12 cellular contexts compared by ENCODE assay signal in genomic region chr4:74109894-74110605, GRCh38. TPM values are rescaled to one million over a fixed set of nuclear protein-coding genes. Genes with fewer than 3 reads are reported as not detected.
DNase-seq lines count a peak whose midpoint lies in the region; ATAC-seq, FAIRE-seq and TF ChIP-seq lines count a peak whose summit lies in the region.
"Had no signal": no experiment of that assay in that cellular context is flagged by ENCODE, and none has a peak within 500 bp of the region (broad histone marks: within the 10 kb centered on the region; RNA-seq: fewer than 3 reads in every experiment).

No MANE protein-coding gene starts in this region.

- H3K23ac ChIP-seq in mesenchymal stem cell (ENCODE audit: low read length in 2 of 2) = no peak overlapping the region

- 70% methylated on average over 6 of the region's 6 CpGs for WGBS in liver
- 27% methylated on average over 6 of the region's 6 CpGs for WGBS in HepG2 (ENCODE audit: low lambda C conversion rate)
- 21% methylated on average over 4 of the region's 6 CpGs for WGBS in mesenchymal stem cell
- WGBS in aorta, 2 donors = 77 to 80% methylated on average over 6 of the region's 6 CpGs

- no peak overlapping the region for H2BK15ac ChIP-seq in mesenchymal stem cell (ENCODE audit: low read depth, poor library complexity, severe bottlenecking)

- no peaks in the 10 kb centered on the region for H3K79me2 ChIP-seq in HepG2 (ENCODE audit: insufficient read depth, low read length)

- BruUV-seq in HepG2 (replicated peaks; lab: Mats Ljungman, UMichigan) = no TSS peak

- in situ Hi-C loops in HepG2 (cut with HindIII; ENCODE audit: extremely low pct_ligation_motif_present, low pct_unique_long_range_greater_than_20kb) = no loop called here

- H2AK5ac ChIP-seq in mesenchymal stem cell (ENCODE audit: low read length, severe bottlenecking) = peak overlapping the region; percentile 5

- TF ChIP-seq EP300 in HepG2 (IDR thresholded peaks at IDR 0.05; ENCODE audit: low read depth in 2 of 2, low read length in 2 of 2) (no peak), HepG2 (CRISPR knock-in tag; IDR thresholded peaks at IDR 0.05; ENCODE audit: borderline replicate concordance) (no peak)

- H2BK120ac ChIP-seq in mesenchymal stem cell (ENCODE audit: low read depth, low read length) = peak overlapping the region; percentile 82

- DNase-seq in HepG2 (ENCODE audit: low spot score) (no peak), bronchial epithelial cell (ENCODE audit: low read depth) (peak; percentile 94), mesenchymal stem cell (peak; percentile 88), aorta (no peak), pons (ENCODE audit: low spot score) (no peak), hippocampal formation (lab: John Stamatoyannopoulos, UW) (no peak)
- DNase-seq in stimulated activated CD4-positive, alpha-beta T cell treated with anti-CD3 and anti-CD28 coated beads, Interleukin-4, amount 100 ng/mL, for 1 hour = no peak
- DNase-seq: activated CD8-positive, alpha-beta memory T cell treated with anti-CD3 and anti-CD28 coated beads, Interleukin-2, amount 50 U/mL, for 48 hours; SHP77 treated with DMSO at 0.1 percent for 48 hours; stimulated activated naive CD4-positive, alpha-beta T cell treated with Interleukin-2 at 50 U/mL for 16 hours had no signal

- FAIRE-seq in HepG2 (lab: Jason Lieb, UNC) = no peak
- no peak for FAIRE-seq in bronchial epithelial cell (lab: Jason Lieb, UNC)

- H4K8ac ChIP-seq in mesenchymal stem cell (ENCODE audit: low read length) = peak overlapping the region; percentile 27

- H3K27ac ChIP-seq in liver (ENCODE audit: low read depth in 1 of 2, low read length in 2 of 2) (peak overlapping the region; percentile 53 to 55), HepG2 (ENCODE audit: extremely low read length, insufficient read depth, low read length) (no peak overlapping the region), mesenchymal stem cell (ENCODE audit: low read length, poor library complexity, severe bottlenecking) (peak overlapping the region; percentile 100), aorta (ENCODE audit: low read depth in 1 of 2, low read length in 2 of 2) (peak overlapping the region; percentile 60 to 90)
- H3K27ac ChIP-seq: BLaER1 had no signal

- POLR2A ChIA-PET in HepG2 (lab: Yijun Ruan, JAX) = no interaction called here

- H3K4ac ChIP-seq in mesenchymal stem cell (ENCODE audit: low read depth in 1 of 2, low read length in 2 of 2) = peak overlapping the region in 1 of 2 experiments; percentile 54

- TF ChIP-seq CTCF in liver (IDR thresholded peaks at IDR 0.05; ENCODE audit: low read depth, low read length, missing input control) (no peak), HepG2 (CRISPR knock-in tag; IDR thresholded peaks at IDR 0.05) (no peak), bronchial epithelial cell (IDR thresholded peaks at IDR 0.05; ENCODE audit: insufficient read depth, low read length, severe bottlenecking) (no peak)

- no peaks in the 10 kb centered on the region for H4K20me1 ChIP-seq in HepG2 (ENCODE audit: insufficient read depth, low read length)
- H4K20me1 ChIP-seq: BLaER1 had no signal

- no peak overlapping the region for H3K14ac ChIP-seq in mesenchymal stem cell (ENCODE audit: low read length in 2 of 2)

- H3K9me3 ChIP-seq in liver (ENCODE audit: control insufficient read depth in 4 of 4, low read length in 3 of 4) (no peaks in the 10 kb centered on the region), HepG2 (ENCODE audit: low read length) (no peaks in the 10 kb centered on the region), mesenchymal stem cell (ENCODE audit: control insufficient read depth, low read length) (no peaks in the 10 kb centered on the region), aorta (ENCODE audit: control insufficient read depth, low read length) (no peaks in the 10 kb centered on the region)
- H3K9me3 ChIP-seq: BLaER1 had no signal

- no peaks in the 10 kb centered on the region for H3K36me3 ChIP-seq in liver (ENCODE audit: control insufficient read depth in 4 of 4, insufficient read depth in 3 of 4, low read depth in 1 of 4, low read length in 3 of 4)
- H3K36me3 ChIP-seq in HepG2 (replicated peaks in 1 of 2; ENCODE audit: control insufficient read depth in 1 of 2, insufficient read depth in 2 of 2, low read length in 2 of 2) = no peaks in the 10 kb centered on the region
- H3K36me3 ChIP-seq in bronchial epithelial cell (ENCODE audit: control insufficient read depth, insufficient read depth, low read length) = no peaks in the 10 kb centered on the region
- no peaks in the 10 kb centered on the region for H3K36me3 ChIP-seq in mesenchymal stem cell (ENCODE audit: control insufficient read depth in 1 of 2, insufficient read depth in 2 of 2, low read depth in 1 of 2, low read length in 2 of 2)
- H3K36me3 ChIP-seq in aorta (ENCODE audit: control insufficient read depth in 1 of 2, insufficient read depth in 2 of 2, low read length in 1 of 2) = no peaks in the 10 kb centered on the region
- H3K36me3 ChIP-seq: BLaER1 had no signal

- H3K4me3 ChIP-seq in liver (ENCODE audit: low read depth in 1 of 3, low read length in 3 of 3) = no peak overlapping the region
- H3K4me3 ChIP-seq in HepG2 (replicated peaks in 1 of 3; ENCODE audit: insufficient read depth in 1 of 3, low read depth in 2 of 3, low read length in 3 of 3) = no peak overlapping the region
- H3K4me3 ChIP-seq in bronchial epithelial cell (ENCODE audit: low read depth, low read length) = no peak overlapping the region
- H3K4me3 ChIP-seq in mesenchymal stem cell (ENCODE audit: insufficient read depth in 1 of 2, low read depth in 1 of 2, low read length in 2 of 2) = peak overlapping the region in 1 of 2 experiments; percentile 29
- no peak overlapping the region for H3K4me3 ChIP-seq in aorta (ENCODE audit: low read length in 2 of 2)
- H3K4me3 ChIP-seq: BLaER1 had no signal

- H4K91ac ChIP-seq in mesenchymal stem cell (ENCODE audit: low read length) = no peak overlapping the region

- H3K4me1 ChIP-seq in liver (ENCODE audit: control insufficient read depth in 4 of 4, insufficient read depth in 4 of 4, low read length in 3 of 4) = peaks cover 15 to 35% (median 23%) of the 10 kb centered on the region in 4 donors
- peaks cover 10% of the 10 kb centered on the region; the same call in 1 of the 2 replicates for H3K4me1 ChIP-seq in HepG2 (ENCODE audit: insufficient read depth, low read length)
- peaks cover 6% of the 10 kb centered on the region for H3K4me1 ChIP-seq in mesenchymal stem cell (ENCODE audit: control insufficient read depth, insufficient read depth, low read depth, low read length)
- peaks cover 5 to 7% of the 10 kb centered on the region in 2 donors for H3K4me1 ChIP-seq in aorta (ENCODE audit: control insufficient read depth in 1 of 2, insufficient read depth in 2 of 2, low read length in 2 of 2)
- H3K4me1 ChIP-seq: BLaER1 had no signal

- ATAC-seq in HepG2 = no peak
- ATAC-seq in aorta (ENCODE audit: low FRiP score) = peak; percentile 42

- H3K27me3 ChIP-seq in liver (ENCODE audit: control insufficient read depth in 4 of 4, insufficient read depth in 4 of 4, low read length in 3 of 4) (no peaks in the 10 kb centered on the region), HepG2 (ENCODE audit: control insufficient read depth in 1 of 2, insufficient read depth in 2 of 2, low read length in 2 of 2) (no peaks in the 10 kb centered on the region), bronchial epithelial cell (ENCODE audit: control insufficient read depth, insufficient read depth, low read length) (no peaks in the 10 kb centered on the region), mesenchymal stem cell (ENCODE audit: control insufficient read depth in 1 of 2, insufficient read depth in 1 of 2, low read length in 2 of 2) (no peaks in the 10 kb centered on the region), aorta (ENCODE audit: control insufficient read depth in 1 of 2, insufficient read depth in 2 of 2, low read length in 1 of 2) (no peaks in the 10 kb centered on the region)
- H3K27me3 ChIP-seq: BLaER1 had no signal

- TF ChIP-seq RAD21 in liver (IDR thresholded peaks at IDR 0.05) (no peak), HepG2 (CRISPR knock-in tag; IDR thresholded peaks at IDR 0.05) (no peak)

- intact Hi-C loops in HepG2 (cut with micrococcal nuclease; ENCODE audit: unreplicated experiment) (no loop called here), aorta (cut with DNase I) (loop anchor here in 1 of 2 donors (10.0 kb wide), 1 partner anchor 405 kb away; no protein-coding TSS in a partner anchor)

- TF ChIP-seq POLR2A in HepG2 (IDR thresholded peaks at IDR 0.05; ENCODE audit: insufficient read depth in 1 of 2, low read depth in 2 of 2, low read length in 2 of 2) = no peak

- H3K9ac ChIP-seq in liver (ENCODE audit: low read depth in 1 of 2, low read length in 2 of 2) (no peak overlapping the region), HepG2 (ENCODE audit: insufficient read depth, low read depth, low read length) (no peak overlapping the region), mesenchymal stem cell (ENCODE audit: low read length) (peak overlapping the region; percentile 85)
- H3K9ac ChIP-seq: BLaER1 had no signal

- H2BK5ac ChIP-seq in mesenchymal stem cell (ENCODE audit: low read depth, low read length, poor library complexity, severe bottlenecking) = peak overlapping the region; percentile 77

- H2AFZ ChIP-seq in HepG2 (ENCODE audit: low read length) = no peak overlapping the region
- no peak overlapping the region for H2AFZ ChIP-seq in mesenchymal stem cell (ENCODE audit: low read depth, low read length)

- H3K4me2 ChIP-seq in HepG2 (ENCODE audit: low read depth, low read length) (no peak overlapping the region), mesenchymal stem cell (ENCODE audit: low read length, poor library complexity, severe bottlenecking) (peak overlapping the region; percentile 11)
- H3K4me2 ChIP-seq: BLaER1 had no signal

- H2BK12ac ChIP-seq in mesenchymal stem cell (ENCODE audit: low read length in 2 of 2) = peak overlapping the region; percentile 65 to 69

- H3K79me1 ChIP-seq in mesenchymal stem cell (replicated peaks; ENCODE audit: low read length, poor library complexity, severe bottlenecking) = no peaks in the 10 kb centered on the region

- peak overlapping the region; percentile 46 to 90 for H3K18ac ChIP-seq in mesenchymal stem cell (ENCODE audit: low read depth in 1 of 2, low read length in 2 of 2)

- CTCF ChIA-PET in HepG2 (lab: Yijun Ruan, JAX; ENCODE audit: low intra/inter-chr PET ratio, low total read pairs) = no interaction called here

RNA-seq across cellular contexts. Expression of gene CXCL2, which starts 11.1 kb away (rescaled TPM):
- 100 to 1,000 TPM in 1 of 2 donors, 1 to 10 TPM in 1; 3.7 to 110 TPM for total RNA-seq in liver
- polyA plus RNA-seq in liver = 100 to 1,000 TPM in 1 of 2 donors, 10 to 100 TPM in 1; 45.3 to 680 TPM
- 0.44 and 0.97 TPM in 2 replicates for total RNA-seq in HepG2 (2016; rRNA removed; fragmentation: Illumina TruSeq; extraction: Trizol)
- total RNA-seq in HepG2 (2016; cell fraction: cytosol; rRNA removed; fragmentation: Illumina TruSeq; extraction: Trizol; ENCODE audit: low read depth) = 1.3 and 1.6 TPM in 2 replicates
- 0.15 and 0.76 TPM in 2 replicates for total RNA-seq in HepG2 (2016; cell fraction: insoluble cytoplasmic fraction; rRNA removed; fragmentation: Illumina TruSeq; extraction: Trizol)
- total RNA-seq in HepG2 (2016; cell fraction: membrane; rRNA removed; fragmentation: Illumina TruSeq; extraction: Trizol) = 0.90 and 1.0 TPM in 2 replicates
- total RNA-seq in HepG2 (2016; cell fraction: nucleus; rRNA removed; fragmentation: Illumina TruSeq; extraction: Trizol) = 1.6 and 1.9 TPM in 2 replicates
- not detected in 2 replicates for polyA plus RNA-seq in HepG2 (2011; rRNA removed)
- 0.06 TPM in 1 of 2 replicates, not detected in the other for polyA plus RNA-seq in HepG2 (2011; cell fraction: cytosol; rRNA removed)
- polyA plus RNA-seq in HepG2 (2011; cell fraction: nucleus; rRNA removed) = 0.33 and 0.56 TPM in 2 replicates
- polyA plus RNA-seq in HepG2 (2012) = not detected in 2 replicates
- 0.14 and 0.32 TPM in 2 replicates for polyA plus RNA-seq in HepG2 (2016; cell fraction: cytosol; fragmentation: Illumina TruSeq; extraction: Trizol; ENCODE audit: low read depth)
- polyA plus RNA-seq in HepG2 (2016; cell fraction: insoluble cytoplasmic fraction; fragmentation: Illumina TruSeq; extraction: Trizol; ENCODE audit: low read depth) = 0.40 and 0.66 TPM in 2 replicates
- polyA plus RNA-seq in HepG2 (2016; cell fraction: membrane; fragmentation: Illumina TruSeq; extraction: Trizol; ENCODE audit: low read depth) = 0.21 and 0.46 TPM in 2 replicates
- 3.8 and 4.3 TPM in 2 replicates for polyA plus RNA-seq in HepG2 (2016; cell fraction: nucleus; fragmentation: Illumina TruSeq; extraction: Trizol; ENCODE audit: insufficient read depth, low read depth)
- polyA minus RNA-seq in HepG2 (2011; rRNA and poly(A)+ RNA removed; ENCODE audit: low replicate concordance) = 5.7 TPM in 1 of 2 replicates, not detected in the other
- not detected in 2 replicates for polyA minus RNA-seq in HepG2 (2011; cell fraction: cytosol; rRNA and poly(A)+ RNA removed)
- polyA minus RNA-seq in HepG2 (2011; cell fraction: nucleus; rRNA and poly(A)+ RNA removed) = not detected in 2 replicates
- total RNA-seq in bronchial epithelial cell = 5.5 and 7.9 TPM in 2 replicates
- polyA plus RNA-seq in mesenchymal stem cell (2013, experiment 1 of 2) = 33.7 TPM
- polyA plus RNA-seq in mesenchymal stem cell (2013, experiment 2 of 2) = 28.7 TPM
- 10 to 100 TPM; 17.0 to 42.8 TPM for total RNA-seq in aorta
- 1 to 10 TPM; 1.1 to 3.6 TPM for polyA plus RNA-seq in aorta

RNA-seq across cellular contexts. Expression of gene MTHFD2L, which starts 47.9 kb away (rescaled TPM):
- 10 to 100 TPM in 1 of 2 donors, 1 to 10 TPM in 1; 7.4 to 51.5 TPM for total RNA-seq in liver
- 10 to 100 TPM; 15.5 to 46.7 TPM for polyA plus RNA-seq in liver
- 11.2 and 14.9 TPM in 2 replicates for total RNA-seq in HepG2 (2016; rRNA removed; fragmentation: Illumina TruSeq; extraction: Trizol)
- total RNA-seq in HepG2 (2016; cell fraction: cytosol; rRNA removed; fragmentation: Illumina TruSeq; extraction: Trizol; ENCODE audit: low read depth) = 36.2 and 41.6 TPM in 2 replicates
- 10.3 and 13.4 TPM in 2 replicates for total RNA-seq in HepG2 (2016; cell fraction: insoluble cytoplasmic fraction; rRNA removed; fragmentation: Illumina TruSeq; extraction: Trizol)
- 23.7 and 23.8 TPM in 2 replicates for total RNA-seq in HepG2 (2016; cell fraction: membrane; rRNA removed; fragmentation: Illumina TruSeq; extraction: Trizol)
- total RNA-seq in HepG2 (2016; cell fraction: nucleus; rRNA removed; fragmentation: Illumina TruSeq; extraction: Trizol) = 29.5 and 31.0 TPM in 2 replicates
- 8.0 and 10.5 TPM in 2 replicates for polyA plus RNA-seq in HepG2 (2011; rRNA removed)
- polyA plus RNA-seq in HepG2 (2011; cell fraction: cytosol; rRNA removed) = 2.9 and 4.8 TPM in 2 replicates
- polyA plus RNA-seq in HepG2 (2011; cell fraction: nucleus; rRNA removed) = 5.4 and 7.8 TPM in 2 replicates
- polyA plus RNA-seq in HepG2 (2012) = 7.8 and 8.7 TPM in 2 replicates
- 17.5 and 27.6 TPM in 2 replicates for polyA plus RNA-seq in HepG2 (2016; cell fraction: cytosol; fragmentation: Illumina TruSeq; extraction: Trizol; ENCODE audit: low read depth)
- polyA plus RNA-seq in HepG2 (2016; cell fraction: insoluble cytoplasmic fraction; fragmentation: Illumina TruSeq; extraction: Trizol; ENCODE audit: low read depth) = 18.4 and 19.3 TPM in 2 replicates
- polyA plus RNA-seq in HepG2 (2016; cell fraction: membrane; fragmentation: Illumina TruSeq; extraction: Trizol; ENCODE audit: low read depth) = 20.0 and 23.5 TPM in 2 replicates
- 21.6 and 22.3 TPM in 2 replicates for polyA plus RNA-seq in HepG2 (2016; cell fraction: nucleus; fragmentation: Illumina TruSeq; extraction: Trizol; ENCODE audit: insufficient read depth, low read depth)
- 5.1 and 6.2 TPM in 2 replicates for polyA minus RNA-seq in HepG2 (2011; rRNA and poly(A)+ RNA removed; ENCODE audit: low replicate concordance)
- polyA minus RNA-seq in HepG2 (2011; cell fraction: cytosol; rRNA and poly(A)+ RNA removed) = 3.6 and 4.0 TPM in 2 replicates
- polyA minus RNA-seq in HepG2 (2011; cell fraction: nucleus; rRNA and poly(A)+ RNA removed) = 48.3 and 57.2 TPM in 2 replicates
- total RNA-seq in bronchial epithelial cell = 24.2 and 29.0 TPM in 2 replicates
- polyA plus RNA-seq in mesenchymal stem cell (2013, experiment 1 of 2) = 6.0 TPM
- polyA plus RNA-seq in mesenchymal stem cell (2013, experiment 2 of 2) = 6.5 TPM
- total RNA-seq in aorta = 10 to 100 TPM; 13.7 to 13.8 TPM
- 10 to 100 TPM in 1 of 2 donors, 1 to 10 TPM in 1; 7.1 to 12.3 TPM for polyA plus RNA-seq in aorta

Comparison
In these comparisons a context has a peak if more than half of its experiments do, and no peak if none do; other contexts are left out.
1. DNase-seq: peak in bronchial epithelial cell (single experiment) and mesenchymal stem cell (single experiment); none in HepG2 (single experiment), aorta (0 of 2), stimulated activated CD4-positive, alpha-beta T cell treated with anti-CD3 and anti-CD28 coated beads, Interleukin-4, amount 100 ng/mL, for 1 hour (single experiment), pons (single experiment) and hippocampal formation (0 of 2).